ENCODE assay signal across 10 cellular contexts in genomic region chr1:109615879-109616278, GRCh38. TPM values are rescaled to one million over a fixed set of nuclear protein-coding genes. Genes with fewer than 3 reads are reported as not detected.
DNase-seq lines count a peak whose midpoint lies in the region; ATAC-seq and TF ChIP-seq lines count a peak whose summit lies in the region.
"Had no signal": no experiment of that assay in that cellular context is flagged by ENCODE, and none has a peak within 500 bp of the region (broad histone marks: within the 10 kb centered on the region; RNA-seq: fewer than 3 reads in every experiment).

No MANE protein-coding gene starts in this region.

- H3K27ac Mint-ChIP-seq in T-helper 1 cell treated with Interleukin-12 subunit alpha and Interleukin-12 subunit beta and Interleukin-4 antibody, amounts not matched to agents 30 μg/mL and 1 μg/mL, for 36 hours: peak overlapping the region; percentile 59

- no peak overlapping the region for H3K4me3 ChIP-seq in skin epidermis
- H3K4me3 ChIP-seq in tibial nerve: no peak overlapping the region

- H3K4me1 ChIP-seq in tibial nerve: peaks cover 0 to 31% (median 10%) of the 10 kb centered on the region in 4 donors

- H3K9me3 Mint-ChIP-seq in T-helper 1 cell treated with Interleukin-12 subunit alpha and Interleukin-12 subunit beta and Interleukin-4 antibody, amounts not matched to agents 30 μg/mL and 1 μg/mL, for 36 hours: no peaks in the 10 kb centered on the region

- H3K9me3 ChIP-seq in tibial nerve: no peaks in the 10 kb centered on the region

- H3K36me3 ChIP-seq in tibial nerve: no peaks in the 10 kb centered on the region

- TF ChIP-seq CTCF in tibial nerve (IDR thresholded peaks at IDR 0.05): no peak

- H3K4me3 Mint-ChIP-seq in T-helper 1 cell treated with Interleukin-12 subunit alpha and Interleukin-12 subunit beta and Interleukin-4 antibody, amounts not matched to agents 30 μg/mL and 1 μg/mL, for 36 hours: no peak overlapping the region

- H3K27me3 Mint-ChIP-seq in T-helper 1 cell treated with Interleukin-12 subunit alpha and Interleukin-12 subunit beta and Interleukin-4 antibody, amounts not matched to agents 30 μg/mL and 1 μg/mL, for 36 hours (ENCODE audit: low read depth): no peaks in the 10 kb centered on the region

- peaks cover 29% of the 10 kb centered on the region for H3K4me1 Mint-ChIP-seq in T-helper 1 cell treated with Interleukin-12 subunit alpha and Interleukin-12 subunit beta and Interleukin-4 antibody, amounts not matched to agents 30 μg/mL and 1 μg/mL, for 36 hours (ENCODE audit: low read depth)

- no peak for DNase-seq in T-helper 1 cell
- DNase-seq in T-helper 22 cell (ENCODE audit: low read depth): peak; percentile 48
- peak; percentile 64 for DNase-seq in glomerular endothelial cell (ENCODE audit: extremely low read depth, low read depth, low spot score)
- DNase-seq in tibial nerve (ENCODE audit: low spot score in 2 of 2): no peak
- DNase-seq: stimulated activated CD4-positive, alpha-beta T cell treated with anti-CD3 and anti-CD28 coated beads, Interleukin-1b, Interleukin-23, amount 100 ng/mL, for 48 hours had no signal

- ATAC-seq in HG03097 (IDR thresholded peaks at IDR 0.05; ENCODE audit: low FRiP score, unreplicated experiment) (no peak), HG02973 (IDR thresholded peaks at IDR 0.05; ENCODE audit: unreplicated experiment) (no peak)

- peak in 1 of 2 donors; percentile 58 for TF ChIP-seq EP300 in tibial nerve (IDR thresholded peaks at IDR 0.05)

- H3K27ac ChIP-seq in skin epidermis: peak overlapping the region in 17 of 21 experiments; percentile 35 to 93 (median 72)
- peak overlapping the region in 1 of 4 donors; percentile 68 for H3K27ac ChIP-seq in tibial nerve

- TF ChIP-seq POLR2A in tibial nerve (IDR thresholded peaks at IDR 0.05): no peak

- 54 to 65% methylated on average over 3 of the region's 3 CpGs for WGBS in tibial nerve, 2 donors

- H3K27me3 ChIP-seq in tibial nerve: no peaks in the 10 kb centered on the region

- peaks cover 4% of the 10 kb centered on the region for H3K36me3 Mint-ChIP-seq in T-helper 1 cell treated with Interleukin-12 subunit alpha and Interleukin-12 subunit beta and Interleukin-4 antibody, amounts not matched to agents 30 μg/mL and 1 μg/mL, for 36 hours (ENCODE audit: low read depth)

RNA-seq across cellular contexts. Expression of gene GNAT2, which starts 3.5 kb away (rescaled TPM):
- not detected in 2 replicates for total RNA-seq in glomerular endothelial cell
- not detected for total RNA-seq in tibial nerve
- total RNA-seq: urinary bladder had no signal

RNA-seq across cellular contexts. Expression of gene AMPD2, which starts 3.8 kb away (rescaled TPM):
- total RNA-seq in glomerular endothelial cell (64.3 and 68.0 TPM in 2 replicates), tibial nerve (100 to 1,000 TPM in 2 of 4 donors, 10 to 100 TPM in 2; 70.6 to 113 (median 94.7) TPM)

RNA-seq across cellular contexts. Expression of gene GSTM4, which starts 40.0 kb away (rescaled TPM):
- total RNA-seq in glomerular endothelial cell (2.0 and 3.3 TPM in 2 replicates), tibial nerve (10 to 100 TPM; 16.3 to 47.0 (median 35.2) TPM)

RNA-seq across cellular contexts. Expression of gene GSTM2, which starts 52.0 kb away (rescaled TPM):
- 1.9 and 6.2 TPM in 2 replicates for total RNA-seq in glomerular endothelial cell
- 100 to 1,000 TPM in 2 of 4 donors, 10 to 100 TPM in 2; 87.1 to 120 (median 103) TPM for total RNA-seq in tibial nerve

Comparison
In these comparisons a context has a peak if more than half of its experiments do, and no peak if none do; other contexts are left out.
1. DNase-seq: peak in T-helper 22 cell (single experiment) and glomerular endothelial cell (single experiment); none in T-helper 1 cell (0 of 5) and tibial nerve (0 of 2).